Comparison of ENCODE assay signal across 8 cellular contexts in genomic region chr12:3315201-3315661, GRCh38.
A peak's percentile ranks its signal among the peaks of the same experiment; 100 is the strongest.
DNase-seq lines count a peak whose midpoint lies in the region; ATAC-seq and TF ChIP-seq lines count a peak whose summit lies in the region.
"Had no signal": no experiment of that assay in that cellular context is flagged by ENCODE, and none has a peak within 500 bp of the region (broad histone marks: within the 10 kb centered on the region; RNA-seq: fewer than 3 reads in every experiment).

No MANE protein-coding gene starts in this region.

- H3K27me3 ChIP-seq in MG63 = no peaks in the 10 kb centered on the region
- H3K27me3 ChIP-seq in RWPE2 (ENCODE audit: insufficient read depth, poor library complexity, severe bottlenecking) = no peaks in the 10 kb centered on the region
- peaks cover 3% of the 10 kb centered on the region for H3K27me3 ChIP-seq in upper lobe of right lung

- DNase-seq in MG63 (peak; percentile 86), RWPE2 (ENCODE audit: low spot score) (no peak), iPS-NIHi11 (ENCODE audit: low spot score) (peak; percentile 51), upper lobe of right lung (no peak), NCI-H1930 (lab: John Stamatoyannopoulos, UW) (no peak)
- no peak for DNase-seq in activated CD4-positive, alpha-beta T cell treated with anti-CD3 and anti-CD28 coated beads, Interleukin-2, amount 50 U/mL, for 48 hours

- intact Hi-C loops in upper lobe of right lung (cut with DNase I) = no loop called here

- ATAC-seq in RWPE2 (ENCODE audit: low read depth) (peak; percentile 42), upper lobe of right lung (peak; percentile 45), HG02623 (IDR thresholded peaks at IDR 0.05; ENCODE audit: unreplicated experiment) (no peak)

- no peaks in the 10 kb centered on the region for H3K36me3 ChIP-seq in MG63
- no peaks in the 10 kb centered on the region for H3K36me3 ChIP-seq in RWPE2 (ENCODE audit: low read depth)
- H3K36me3 ChIP-seq in upper lobe of right lung = no peaks in the 10 kb centered on the region

- H3K9me3 ChIP-seq in MG63 (no peaks in the 10 kb centered on the region), RWPE2 (ENCODE audit: severe bottlenecking) (no peaks in the 10 kb centered on the region), upper lobe of right lung (no peaks in the 10 kb centered on the region)

- no peak for TF ChIP-seq CTCF in RWPE2 (IDR thresholded peaks at IDR 0.05; ENCODE audit: poor library complexity, severe bottlenecking)
- TF ChIP-seq CTCF in upper lobe of right lung (IDR thresholded peaks at IDR 0.05) = no peak

- H3K27ac ChIP-seq in RWPE2 (ENCODE audit: poor library complexity, severe bottlenecking) = peak overlapping the region; percentile 34
- no peak overlapping the region for H3K27ac ChIP-seq in upper lobe of right lung
- H3K27ac ChIP-seq: skin epidermis had no signal

- H3K4me3 ChIP-seq in MG63 (no peak overlapping the region), RWPE2 (ENCODE audit: severe bottlenecking) (no peak overlapping the region), upper lobe of right lung (no peak overlapping the region)
- H3K4me3 ChIP-seq: skin epidermis had no signal

- peaks cover 47% of the 10 kb centered on the region for H3K4me1 ChIP-seq in RWPE2 (ENCODE audit: insufficient read depth, poor library complexity, severe bottlenecking)
- no peaks in the 10 kb centered on the region for H3K4me1 ChIP-seq in upper lobe of right lung

Comparison
In these comparisons a context has a peak if more than half of its experiments do, and no peak if none do; other contexts are left out.
1. DNase-seq: peak in MG63 (single experiment) and iPS-NIHi11 (single experiment); none in RWPE2 (single experiment), upper lobe of right lung (single experiment), activated CD4-positive, alpha-beta T cell treated with anti-CD3 and anti-CD28 coated beads, Interleukin-2, amount 50 U/mL, for 48 hours (0 of 2) and NCI-H1930 (0 of 2).